1 cellular context compared by ENCODE assay signal in the genomic region with DNA sequence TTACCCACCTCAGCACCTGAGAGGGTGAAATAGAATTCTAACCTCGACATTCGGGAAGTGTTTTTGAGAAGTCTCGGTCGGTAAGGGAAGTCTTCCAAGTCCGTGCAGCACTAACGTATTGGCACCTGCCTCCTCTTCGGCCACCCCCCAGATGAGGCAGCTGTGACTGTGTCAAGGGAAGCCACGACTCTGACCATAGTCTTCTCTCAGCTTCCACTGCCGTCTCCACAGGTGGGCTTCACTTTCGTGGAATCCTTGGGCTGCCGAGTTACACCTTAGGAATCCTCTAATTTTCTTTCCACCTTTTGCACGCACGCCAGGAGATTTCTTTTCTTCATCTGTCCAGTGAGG.
TF ChIP-seq lines count a peak whose summit lies in the region.

No MANE protein-coding gene starts in this region.

TF ChIP-seq in GM12878, 131 proteins besides CTCF, POLR2A, EP300 and RAD21:
- TF ChIP-seq, protein P1, sequence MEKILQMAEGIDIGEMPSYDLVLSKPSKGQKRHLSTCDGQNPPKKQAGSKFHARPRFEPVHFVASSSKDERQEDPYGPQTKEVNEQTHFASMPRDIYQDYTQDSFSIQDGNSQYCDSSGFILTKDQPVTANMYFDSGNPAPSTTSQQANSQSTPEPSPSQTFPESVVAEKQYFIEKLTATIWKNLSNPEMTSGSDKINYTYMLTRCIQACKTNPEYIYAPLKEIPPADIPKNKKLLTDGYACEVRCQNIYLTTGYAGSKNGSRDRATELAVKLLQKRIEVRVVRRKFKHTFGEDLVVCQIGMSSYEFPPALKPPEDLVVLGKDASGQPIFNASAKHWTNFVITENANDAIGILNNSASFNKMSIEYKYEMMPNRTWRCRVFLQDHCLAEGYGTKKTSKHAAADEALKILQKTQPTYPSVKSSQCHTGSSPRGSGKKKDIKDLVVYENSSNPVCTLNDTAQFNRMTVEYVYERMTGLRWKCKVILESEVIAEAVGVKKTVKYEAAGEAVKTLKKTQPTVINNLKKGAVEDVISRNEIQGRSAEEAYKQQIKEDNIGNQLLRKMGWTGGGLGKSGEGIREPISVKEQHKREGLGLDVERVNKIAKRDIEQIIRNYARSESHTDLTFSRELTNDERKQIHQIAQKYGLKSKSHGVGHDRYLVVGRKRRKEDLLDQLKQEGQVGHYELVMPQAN (conservative IDR thresholded peaks at IDR 0.05): 0 out of 2 replicates have a peak, but pooled peaks have one; percentile 14
- TF ChIP-seq ZNF207 (IDR thresholded peaks at IDR 0.05; ENCODE audit: borderline replicate concordance) (0 out of 2 replicates have a peak, but pooled peaks have one; percentile 47), MYC (IDR thresholded peaks at IDR 0.05; ENCODE audit: insufficient read depth, insufficient read length, insufficient replicate concordance, low read length, severe bottlenecking) (no peak)
